Comparison of ENCODE assay signal across 8 cellular contexts in the genomic region with DNA sequence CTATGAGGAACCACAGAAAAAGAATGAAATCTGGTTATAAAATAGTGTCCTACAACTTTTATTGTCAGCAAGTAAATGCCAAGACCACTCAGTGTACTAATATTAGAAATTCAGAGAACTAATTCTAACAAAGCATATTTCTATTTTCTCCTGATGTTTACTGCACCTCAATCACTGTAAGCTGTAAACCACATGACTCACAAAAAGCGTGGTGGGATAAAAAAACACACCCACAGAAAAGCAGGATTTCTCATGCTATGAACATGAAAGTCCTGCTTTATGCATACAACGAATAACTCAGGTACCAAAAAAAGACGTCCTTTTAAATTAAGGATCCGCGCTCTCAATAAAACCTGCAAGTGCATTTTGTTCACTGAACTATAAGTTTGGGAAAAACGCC. TPM values are rescaled to one million over a fixed set of nuclear protein-coding genes. Genes with fewer than 3 reads are reported as not detected.
DNase-seq lines count a peak whose midpoint lies in the region; ATAC-seq, FAIRE-seq and TF ChIP-seq lines count a peak whose summit lies in the region.

No MANE protein-coding gene starts in this region.

- FAIRE-seq in H54 (lab: Jason Lieb, UNC), result no peak

- 0 to 2% methylated on average over 6 of the region's 6 CpGs for WGBS in esophagus squamous epithelium, 2 donors
- under 1% methylated on average over 6 of the region's 6 CpGs for WGBS in prostate gland

- no peak for TF ChIP-seq CTCF in esophagus squamous epithelium (IDR thresholded peaks at IDR 0.05)
- no peak for TF ChIP-seq CTCF in prostate gland (IDR thresholded peaks at IDR 0.05)

- H3K4me3 ChIP-seq in esophagus squamous epithelium (peak overlapping the region; percentile 79 to 99 (median 90)), prostate gland (peak overlapping the region; percentile 80 to 90)

- H3K27me3 ChIP-seq in esophagus squamous epithelium (no peaks in the 10 kb centered on the region), prostate gland (replicated peaks; ENCODE audit: insufficient read depth) (no peaks in the 10 kb centered on the region)

- no peaks in the 10 kb centered on the region for H3K9me3 ChIP-seq in esophagus squamous epithelium
- H3K9me3 ChIP-seq in prostate gland, result no peaks in the 10 kb centered on the region

- H3K36me3 ChIP-seq in esophagus squamous epithelium (peaks cover 0 to 28% (median 0%) of the 10 kb centered on the region in 3 donors), prostate gland (no peaks in the 10 kb centered on the region)

- TF ChIP-seq POLR2A in esophagus squamous epithelium (IDR thresholded peaks at IDR 0.05) (no peak), prostate gland (IDR thresholded peaks at IDR 0.05) (no peak), H54 (IDR thresholded peaks at IDR 0.05; ENCODE audit: low read depth, low read length) (no peak)

- H3K27ac ChIP-seq in esophagus squamous epithelium, result peak overlapping the region in 3 of 4 donors; percentile 93 to 99 (median 96)
- peak overlapping the region; percentile 91 to 96 for H3K27ac ChIP-seq in prostate gland

- ATAC-seq in GM19023 (IDR thresholded peaks at IDR 0.05; ENCODE audit: unreplicated experiment), result no peak
- ATAC-seq in GM21723 (IDR thresholded peaks at IDR 0.05; ENCODE audit: unreplicated experiment), result no peak
- ATAC-seq in HG03097 (IDR thresholded peaks at IDR 0.05; ENCODE audit: low FRiP score, unreplicated experiment), result no peak

- DNase-seq in ELR (ENCODE audit: low read depth), result peak; percentile 55
- peak; percentile 20 for DNase-seq in RPMI7951 (ENCODE audit: low read depth)
- DNase-seq in esophagus squamous epithelium (lab: John Stamatoyannopoulos, UW), result no peak
- no peak for DNase-seq in prostate gland (ENCODE audit: low spot score)
- no peak for DNase-seq in H54 (ENCODE audit: insufficient read length, low spot score)

- intact Hi-C loops in esophagus squamous epithelium (cut with DNase I) (no loop called here), prostate gland (cut with DNase I) (loop anchor here (5.0 kb wide), 1 partner anchor 45 kb away; a partner anchor contains a TSS)

- H3K4me1 ChIP-seq in esophagus squamous epithelium (peaks cover 9 to 48% (median 16%) of the 10 kb centered on the region in 3 donors), prostate gland (replicated peaks) (peaks cover 3% of the 10 kb centered on the region)

RNA-seq across cellular contexts. Expression of a gene that starts 0.8 kb away (rescaled TPM):
- 79.0 and 81.0 TPM in 2 replicates for total RNA-seq in RPMI7951 (2014; rRNA removed; shearing (Covaris generic))
- total RNA-seq in esophagus squamous epithelium (10 to 100 TPM; 20.8 to 43.2 (median 32.5) TPM), prostate gland (10 to 100 TPM; 25.4 to 35.2 TPM)

RNA-seq across cellular contexts. Expression of a gene that starts 23.1 kb away (rescaled TPM):
- total RNA-seq in RPMI7951 (2014; rRNA removed; shearing (Covaris generic)), result 1.6 and 5.0 TPM in 2 replicates
- 10 to 100 TPM; 17.7 to 27.1 (median 25.8) TPM for total RNA-seq in esophagus squamous epithelium
- total RNA-seq in prostate gland, result 10 to 100 TPM; 20.4 to 66.9 TPM

RNA-seq across cellular contexts. Expression of a gene that starts 36.1 kb away (rescaled TPM):
- total RNA-seq in RPMI7951 (2014; rRNA removed; shearing (Covaris generic)), result 15.4 and 19.6 TPM in 2 replicates
- 10 to 100 TPM; 30.4 to 49.6 (median 35.1) TPM for total RNA-seq in esophagus squamous epithelium
- total RNA-seq in prostate gland, result 10 to 100 TPM; 37.6 to 74.1 TPM

RNA-seq across cellular contexts. Expression of a gene that starts 46.7 kb away (rescaled TPM):
- total RNA-seq in RPMI7951 (2014; rRNA removed; shearing (Covaris generic)), result 15.6 and 22.3 TPM in 2 replicates
- total RNA-seq in esophagus squamous epithelium (10 to 100 TPM; 15.5 to 36.7 (median 28.8) TPM), prostate gland (10 to 100 TPM; 31.6 to 38.5 TPM)

Comparison
In these comparisons a context has a peak if more than half of its experiments do, and no peak if none do; other contexts are left out.
1. DNase-seq: peak in ELR (single experiment) and RPMI7951 (single experiment); none in esophagus squamous epithelium (single experiment), prostate gland (single experiment) and H54 (single experiment).